In genomic region chr10:80171248-80171660, GRCh38 we compare ENCODE assay signal across 1 cellular context.
TF ChIP-seq lines count a peak whose summit lies in the region.

No MANE protein-coding gene starts in this region.

TF ChIP-seq in K562, 482 proteins besides CTCF, POLR2A, EP300 and RAD21 (continued from another document):
- no peak for TF ChIP-seq ZHX1 (conservative IDR thresholded peaks at IDR 0.05; ENCODE audit: low read length)
- TF ChIP-seq, protein P1, sequence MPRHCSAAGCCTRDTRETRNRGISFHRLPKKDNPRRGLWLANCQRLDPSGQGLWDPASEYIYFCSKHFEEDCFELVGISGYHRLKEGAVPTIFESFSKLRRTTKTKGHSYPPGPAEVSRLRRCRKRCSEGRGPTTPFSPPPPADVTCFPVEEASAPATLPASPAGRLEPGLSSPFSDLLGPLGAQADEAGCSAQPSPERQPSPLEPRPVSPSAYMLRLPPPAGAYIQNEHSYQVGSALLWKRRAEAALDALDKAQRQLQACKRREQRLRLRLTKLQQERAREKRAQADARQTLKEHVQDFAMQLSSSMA (CRISPR knock-in tag; IDR thresholded peaks at IDR 0.05) = no peak
- no peak for TF ChIP-seq C11orf30 (IDR thresholded peaks at IDR 0.05; ENCODE audit: low read depth)
- no peak for TF ChIP-seq LCOR (CRISPR knock-in tag; IDR thresholded peaks at IDR 0.05)
- no peak for TF ChIP-seq ZNF717 (CRISPR knock-in tag; IDR thresholded peaks at IDR 0.05)
- TF ChIP-seq SMARCC2 (IDR thresholded peaks at IDR 0.05; ENCODE audit: low read depth) = no peak
